Comparison of ENCODE assay signal across 1 cellular context in the genomic region with DNA sequence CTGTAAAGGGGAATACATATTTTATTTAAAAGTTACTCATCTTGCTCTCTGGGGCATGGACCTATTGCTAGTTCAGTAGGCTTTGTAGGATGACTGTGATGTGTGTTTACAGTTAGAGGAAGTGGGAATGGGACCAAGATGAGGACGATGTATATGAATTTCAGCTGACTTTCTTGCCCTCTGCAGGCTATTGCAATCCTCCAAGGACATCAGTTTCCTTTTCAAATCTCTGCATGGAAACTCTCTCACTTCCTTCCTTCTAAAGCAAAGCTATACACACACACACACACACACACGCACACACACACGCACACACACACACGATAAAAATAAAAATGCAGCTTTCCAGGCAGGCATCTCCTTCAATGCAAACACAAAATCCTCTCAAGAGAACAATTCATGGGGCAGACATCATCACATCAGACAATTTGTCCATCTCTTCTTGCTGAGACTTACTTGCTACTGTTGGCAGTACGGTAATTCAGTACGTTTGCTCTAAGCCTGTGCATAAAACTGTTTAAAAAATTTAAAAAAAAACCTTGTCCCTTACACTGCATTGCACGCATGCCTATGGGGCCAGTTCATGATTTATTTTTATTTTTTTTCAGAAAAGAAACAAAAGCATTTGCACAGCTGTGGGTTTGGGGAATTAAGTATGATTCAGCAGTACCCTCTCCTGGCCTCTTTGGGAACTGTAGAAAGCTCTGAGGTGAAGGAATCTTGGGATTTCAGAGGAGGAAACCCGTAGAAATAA.
TF ChIP-seq lines count a peak whose summit lies in the region.

No MANE protein-coding gene starts in this region.

TF ChIP-seq in HCT116, 20 proteins besides CTCF, POLR2A, EP300 and RAD21:
- TF ChIP-seq, protein P1, sequence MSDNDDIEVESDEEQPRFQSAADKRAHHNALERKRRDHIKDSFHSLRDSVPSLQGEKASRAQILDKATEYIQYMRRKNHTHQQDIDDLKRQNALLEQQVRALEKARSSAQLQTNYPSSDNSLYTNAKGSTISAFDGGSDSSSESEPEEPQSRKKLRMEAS (IDR thresholded peaks at IDR 0.05): no peak
- no peak for TF ChIP-seq EGR1 (IDR thresholded peaks at IDR 0.05; ENCODE audit: low read depth)
- no peak for TF ChIP-seq CEBPB (IDR thresholded peaks at IDR 0.05; ENCODE audit: low read depth)
- no peak for TF ChIP-seq SIN3A (IDR thresholded peaks at IDR 0.05; ENCODE audit: low read depth)
- no peak for TF ChIP-seq ZFX (IDR thresholded peaks at IDR 0.05)
